Comparison of ENCODE assay signal across 1 cellular context in the genomic region with DNA sequence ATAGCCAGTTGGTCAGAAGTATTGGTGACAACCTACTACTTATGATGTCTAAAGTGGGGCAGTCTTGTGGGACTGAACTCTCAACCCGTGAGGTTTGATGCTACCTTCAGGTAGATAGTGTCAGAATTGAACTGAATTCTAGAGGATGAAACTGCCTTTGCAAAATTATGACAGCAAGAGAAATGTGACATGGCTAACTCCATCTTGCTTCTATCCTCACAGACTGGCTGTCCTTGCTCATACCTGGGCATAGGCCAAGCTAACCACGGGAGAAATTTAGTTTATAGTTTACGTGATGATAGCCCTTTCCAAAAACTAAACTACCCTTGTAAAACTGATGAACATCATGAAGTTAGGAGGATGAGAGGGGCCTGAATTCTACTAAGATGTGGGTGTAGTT.
TF ChIP-seq lines count a peak whose summit lies in the region.

No MANE protein-coding gene starts in this region.

TF ChIP-seq in K562, 482 proteins besides CTCF, POLR2A, EP300 and RAD21 (continues in another document):
- no peak for TF ChIP-seq NFIX (CRISPR knock-in tag; IDR thresholded peaks at IDR 0.05; ENCODE audit: low read depth)
- TF ChIP-seq, protein P1, sequence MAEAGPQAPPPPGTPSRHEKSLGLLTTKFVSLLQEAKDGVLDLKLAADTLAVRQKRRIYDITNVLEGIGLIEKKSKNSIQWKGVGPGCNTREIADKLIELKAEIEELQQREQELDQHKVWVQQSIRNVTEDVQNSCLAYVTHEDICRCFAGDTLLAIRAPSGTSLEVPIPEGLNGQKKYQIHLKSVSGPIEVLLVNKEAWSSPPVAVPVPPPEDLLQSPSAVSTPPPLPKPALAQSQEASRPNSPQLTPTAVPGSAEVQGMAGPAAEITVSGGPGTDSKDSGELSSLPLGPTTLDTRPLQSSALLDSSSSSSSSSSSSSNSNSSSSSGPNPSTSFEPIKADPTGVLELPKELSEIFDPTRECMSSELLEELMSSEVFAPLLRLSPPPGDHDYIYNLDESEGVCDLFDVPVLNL (CRISPR knock-in tag; IDR thresholded peaks at IDR 0.05; ENCODE audit: low read depth): no peak
- no peak for TF ChIP-seq SUPT5H (IDR thresholded peaks at IDR 0.05)
- TF ChIP-seq, protein P2, sequence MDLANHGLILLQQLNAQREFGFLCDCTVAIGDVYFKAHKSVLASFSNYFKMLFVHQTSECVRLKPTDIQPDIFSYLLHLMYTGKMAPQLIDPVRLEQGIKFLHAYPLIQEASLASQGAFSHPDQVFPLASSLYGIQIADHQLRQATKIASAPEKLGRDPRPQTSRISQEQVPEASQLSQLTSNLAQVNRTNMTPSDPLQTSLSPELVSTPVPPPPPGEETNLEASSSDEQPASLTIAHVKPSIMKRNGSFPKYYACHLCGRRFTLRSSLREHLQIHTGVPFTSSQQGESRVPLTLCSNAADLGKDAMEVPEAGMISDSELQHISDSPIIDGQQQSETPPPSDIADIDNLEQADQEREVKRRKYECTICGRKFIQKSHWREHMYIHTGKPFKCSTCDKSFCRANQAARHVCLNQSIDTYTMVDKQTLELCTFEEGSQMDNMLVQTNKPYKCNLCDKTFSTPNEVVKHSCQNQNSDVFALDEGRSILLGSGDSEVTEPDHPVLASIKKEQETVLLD (IDR thresholded peaks at IDR 0.05): no peak
- TF ChIP-seq, protein P3, sequence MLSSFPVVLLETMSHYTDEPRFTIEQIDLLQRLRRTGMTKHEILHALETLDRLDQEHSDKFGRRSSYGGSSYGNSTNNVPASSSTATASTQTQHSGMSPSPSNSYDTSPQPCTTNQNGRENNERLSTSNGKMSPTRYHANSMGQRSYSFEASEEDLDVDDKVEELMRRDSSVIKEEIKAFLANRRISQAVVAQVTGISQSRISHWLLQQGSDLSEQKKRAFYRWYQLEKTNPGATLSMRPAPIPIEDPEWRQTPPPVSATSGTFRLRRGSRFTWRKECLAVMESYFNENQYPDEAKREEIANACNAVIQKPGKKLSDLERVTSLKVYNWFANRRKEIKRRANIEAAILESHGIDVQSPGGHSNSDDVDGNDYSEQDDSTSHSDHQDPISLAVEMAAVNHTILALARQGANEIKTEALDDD (IDR thresholded peaks at IDR 0.05): no peak
- TF ChIP-seq, protein P4, sequence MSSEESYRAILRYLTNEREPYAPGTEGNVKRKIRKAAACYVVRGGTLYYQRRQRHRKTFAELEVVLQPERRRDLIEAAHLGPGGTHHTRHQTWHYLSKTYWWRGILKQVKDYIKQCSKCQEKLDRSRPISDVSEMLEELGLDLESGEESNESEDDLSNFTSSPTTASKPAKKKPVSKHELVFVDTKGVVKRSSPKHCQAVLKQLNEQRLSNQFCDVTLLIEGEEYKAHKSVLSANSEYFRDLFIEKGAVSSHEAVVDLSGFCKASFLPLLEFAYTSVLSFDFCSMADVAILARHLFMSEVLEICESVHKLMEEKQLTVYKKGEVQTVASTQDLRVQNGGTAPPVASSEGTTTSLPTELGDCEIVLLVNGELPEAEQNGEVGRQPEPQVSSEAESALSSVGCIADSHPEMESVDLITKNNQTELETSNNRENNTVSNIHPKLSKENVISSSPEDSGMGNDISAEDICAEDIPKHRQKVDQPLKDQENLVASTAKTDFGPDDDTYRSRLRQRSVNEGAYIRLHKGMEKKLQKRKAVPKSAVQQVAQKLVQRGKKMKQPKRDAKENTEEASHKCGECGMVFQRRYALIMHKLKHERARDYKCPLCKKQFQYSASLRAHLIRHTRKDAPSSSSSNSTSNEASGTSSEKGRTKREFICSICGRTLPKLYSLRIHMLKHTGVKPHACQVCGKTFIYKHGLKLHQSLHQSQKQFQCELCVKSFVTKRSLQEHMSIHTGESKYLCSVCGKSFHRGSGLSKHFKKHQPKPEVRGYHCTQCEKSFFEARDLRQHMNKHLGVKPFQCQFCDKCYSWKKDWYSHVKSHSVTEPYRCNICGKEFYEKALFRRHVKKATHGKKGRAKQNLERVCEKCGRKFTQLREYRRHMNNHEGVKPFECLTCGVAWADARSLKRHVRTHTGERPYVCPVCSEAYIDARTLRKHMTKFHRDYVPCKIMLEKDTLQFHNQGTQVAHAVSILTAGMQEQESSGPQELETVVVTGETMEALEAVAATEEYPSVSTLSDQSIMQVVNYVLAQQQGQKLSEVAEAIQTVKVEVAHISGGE (CRISPR knock-in tag; IDR thresholded peaks at IDR 0.05): no peak
- TF ChIP-seq, protein P5, sequence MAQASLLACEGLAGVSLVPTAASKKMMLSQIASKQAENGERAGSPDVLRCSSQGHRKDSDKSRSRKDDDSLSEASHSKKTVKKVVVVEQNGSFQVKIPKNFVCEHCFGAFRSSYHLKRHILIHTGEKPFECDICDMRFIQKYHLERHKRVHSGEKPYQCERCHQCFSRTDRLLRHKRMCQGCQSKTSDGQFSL (CRISPR knock-in tag; IDR thresholded peaks at IDR 0.05): no peak
- TF ChIP-seq, protein P5 (tag; IDR thresholded peaks at IDR 0.05): peak in 1 of 2 experiments; percentile 64; a peak in 1 of 4 replicates
- TF ChIP-seq, protein P6, sequence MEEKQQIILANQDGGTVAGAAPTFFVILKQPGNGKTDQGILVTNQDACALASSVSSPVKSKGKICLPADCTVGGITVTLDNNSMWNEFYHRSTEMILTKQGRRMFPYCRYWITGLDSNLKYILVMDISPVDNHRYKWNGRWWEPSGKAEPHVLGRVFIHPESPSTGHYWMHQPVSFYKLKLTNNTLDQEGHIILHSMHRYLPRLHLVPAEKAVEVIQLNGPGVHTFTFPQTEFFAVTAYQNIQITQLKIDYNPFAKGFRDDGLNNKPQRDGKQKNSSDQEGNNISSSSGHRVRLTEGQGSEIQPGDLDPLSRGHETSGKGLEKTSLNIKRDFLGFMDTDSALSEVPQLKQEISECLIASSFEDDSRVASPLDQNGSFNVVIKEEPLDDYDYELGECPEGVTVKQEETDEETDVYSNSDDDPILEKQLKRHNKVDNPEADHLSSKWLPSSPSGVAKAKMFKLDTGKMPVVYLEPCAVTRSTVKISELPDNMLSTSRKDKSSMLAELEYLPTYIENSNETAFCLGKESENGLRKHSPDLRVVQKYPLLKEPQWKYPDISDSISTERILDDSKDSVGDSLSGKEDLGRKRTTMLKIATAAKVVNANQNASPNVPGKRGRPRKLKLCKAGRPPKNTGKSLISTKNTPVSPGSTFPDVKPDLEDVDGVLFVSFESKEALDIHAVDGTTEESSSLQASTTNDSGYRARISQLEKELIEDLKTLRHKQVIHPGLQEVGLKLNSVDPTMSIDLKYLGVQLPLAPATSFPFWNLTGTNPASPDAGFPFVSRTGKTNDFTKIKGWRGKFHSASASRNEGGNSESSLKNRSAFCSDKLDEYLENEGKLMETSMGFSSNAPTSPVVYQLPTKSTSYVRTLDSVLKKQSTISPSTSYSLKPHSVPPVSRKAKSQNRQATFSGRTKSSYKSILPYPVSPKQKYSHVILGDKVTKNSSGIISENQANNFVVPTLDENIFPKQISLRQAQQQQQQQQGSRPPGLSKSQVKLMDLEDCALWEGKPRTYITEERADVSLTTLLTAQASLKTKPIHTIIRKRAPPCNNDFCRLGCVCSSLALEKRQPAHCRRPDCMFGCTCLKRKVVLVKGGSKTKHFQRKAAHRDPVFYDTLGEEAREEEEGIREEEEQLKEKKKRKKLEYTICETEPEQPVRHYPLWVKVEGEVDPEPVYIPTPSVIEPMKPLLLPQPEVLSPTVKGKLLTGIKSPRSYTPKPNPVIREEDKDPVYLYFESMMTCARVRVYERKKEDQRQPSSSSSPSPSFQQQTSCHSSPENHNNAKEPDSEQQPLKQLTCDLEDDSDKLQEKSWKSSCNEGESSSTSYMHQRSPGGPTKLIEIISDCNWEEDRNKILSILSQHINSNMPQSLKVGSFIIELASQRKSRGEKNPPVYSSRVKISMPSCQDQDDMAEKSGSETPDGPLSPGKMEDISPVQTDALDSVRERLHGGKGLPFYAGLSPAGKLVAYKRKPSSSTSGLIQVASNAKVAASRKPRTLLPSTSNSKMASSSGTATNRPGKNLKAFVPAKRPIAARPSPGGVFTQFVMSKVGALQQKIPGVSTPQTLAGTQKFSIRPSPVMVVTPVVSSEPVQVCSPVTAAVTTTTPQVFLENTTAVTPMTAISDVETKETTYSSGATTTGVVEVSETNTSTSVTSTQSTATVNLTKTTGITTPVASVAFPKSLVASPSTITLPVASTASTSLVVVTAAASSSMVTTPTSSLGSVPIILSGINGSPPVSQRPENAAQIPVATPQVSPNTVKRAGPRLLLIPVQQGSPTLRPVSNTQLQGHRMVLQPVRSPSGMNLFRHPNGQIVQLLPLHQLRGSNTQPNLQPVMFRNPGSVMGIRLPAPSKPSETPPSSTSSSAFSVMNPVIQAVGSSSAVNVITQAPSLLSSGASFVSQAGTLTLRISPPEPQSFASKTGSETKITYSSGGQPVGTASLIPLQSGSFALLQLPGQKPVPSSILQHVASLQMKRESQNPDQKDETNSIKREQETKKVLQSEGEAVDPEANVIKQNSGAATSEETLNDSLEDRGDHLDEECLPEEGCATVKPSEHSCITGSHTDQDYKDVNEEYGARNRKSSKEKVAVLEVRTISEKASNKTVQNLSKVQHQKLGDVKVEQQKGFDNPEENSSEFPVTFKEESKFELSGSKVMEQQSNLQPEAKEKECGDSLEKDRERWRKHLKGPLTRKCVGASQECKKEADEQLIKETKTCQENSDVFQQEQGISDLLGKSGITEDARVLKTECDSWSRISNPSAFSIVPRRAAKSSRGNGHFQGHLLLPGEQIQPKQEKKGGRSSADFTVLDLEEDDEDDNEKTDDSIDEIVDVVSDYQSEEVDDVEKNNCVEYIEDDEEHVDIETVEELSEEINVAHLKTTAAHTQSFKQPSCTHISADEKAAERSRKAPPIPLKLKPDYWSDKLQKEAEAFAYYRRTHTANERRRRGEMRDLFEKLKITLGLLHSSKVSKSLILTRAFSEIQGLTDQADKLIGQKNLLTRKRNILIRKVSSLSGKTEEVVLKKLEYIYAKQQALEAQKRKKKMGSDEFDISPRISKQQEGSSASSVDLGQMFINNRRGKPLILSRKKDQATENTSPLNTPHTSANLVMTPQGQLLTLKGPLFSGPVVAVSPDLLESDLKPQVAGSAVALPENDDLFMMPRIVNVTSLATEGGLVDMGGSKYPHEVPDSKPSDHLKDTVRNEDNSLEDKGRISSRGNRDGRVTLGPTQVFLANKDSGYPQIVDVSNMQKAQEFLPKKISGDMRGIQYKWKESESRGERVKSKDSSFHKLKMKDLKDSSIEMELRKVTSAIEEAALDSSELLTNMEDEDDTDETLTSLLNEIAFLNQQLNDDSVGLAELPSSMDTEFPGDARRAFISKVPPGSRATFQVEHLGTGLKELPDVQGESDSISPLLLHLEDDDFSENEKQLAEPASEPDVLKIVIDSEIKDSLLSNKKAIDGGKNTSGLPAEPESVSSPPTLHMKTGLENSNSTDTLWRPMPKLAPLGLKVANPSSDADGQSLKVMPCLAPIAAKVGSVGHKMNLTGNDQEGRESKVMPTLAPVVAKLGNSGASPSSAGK (IDR thresholded peaks at IDR 0.05): no peak
- TF ChIP-seq PTRF (tag; IDR thresholded peaks at IDR 0.05): peak; percentile 43; the same call in 1 of the 2 replicates
- TF ChIP-seq GTF2A2 (tag; IDR thresholded peaks at IDR 0.05): no peak
- TF ChIP-seq ZNF217 (CRISPR knock-in tag; IDR thresholded peaks at IDR 0.05): no peak
- TF ChIP-seq NR4A1 (CRISPR knock-in tag; IDR thresholded peaks at IDR 0.05): no peak
- peak; percentile 49; the same call in 1 of the 2 replicates for TF ChIP-seq NR4A1 (tag; IDR thresholded peaks at IDR 0.05)
- no peak for TF ChIP-seq TBL1XR1 (IDR thresholded peaks at IDR 0.05; ENCODE audit: low read length in 2 of 2)
- TF ChIP-seq, protein P7, sequence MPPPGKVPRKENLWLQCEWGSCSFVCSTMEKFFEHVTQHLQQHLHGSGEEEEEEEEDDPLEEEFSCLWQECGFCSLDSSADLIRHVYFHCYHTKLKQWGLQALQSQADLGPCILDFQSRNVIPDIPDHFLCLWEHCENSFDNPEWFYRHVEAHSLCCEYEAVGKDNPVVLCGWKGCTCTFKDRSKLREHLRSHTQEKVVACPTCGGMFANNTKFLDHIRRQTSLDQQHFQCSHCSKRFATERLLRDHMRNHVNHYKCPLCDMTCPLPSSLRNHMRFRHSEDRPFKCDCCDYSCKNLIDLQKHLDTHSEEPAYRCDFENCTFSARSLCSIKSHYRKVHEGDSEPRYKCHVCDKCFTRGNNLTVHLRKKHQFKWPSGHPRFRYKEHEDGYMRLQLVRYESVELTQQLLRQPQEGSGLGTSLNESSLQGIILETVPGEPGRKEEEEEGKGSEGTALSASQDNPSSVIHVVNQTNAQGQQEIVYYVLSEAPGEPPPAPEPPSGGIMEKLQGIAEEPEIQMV (tag; conservative IDR thresholded peaks at IDR 0.05; ENCODE audit: low read depth): peak; percentile 61
- TF ChIP-seq ELF4 (CRISPR knock-in tag; IDR thresholded peaks at IDR 0.05): no peak
- TF ChIP-seq SNIP1 (IDR thresholded peaks at IDR 0.05; ENCODE audit: low read depth): no peak
- peak; percentile 53; the same call in 1 of the 2 replicates for TF ChIP-seq ZNF668 (CRISPR knock-in tag; IDR thresholded peaks at IDR 0.05)
- TF ChIP-seq, protein P8, sequence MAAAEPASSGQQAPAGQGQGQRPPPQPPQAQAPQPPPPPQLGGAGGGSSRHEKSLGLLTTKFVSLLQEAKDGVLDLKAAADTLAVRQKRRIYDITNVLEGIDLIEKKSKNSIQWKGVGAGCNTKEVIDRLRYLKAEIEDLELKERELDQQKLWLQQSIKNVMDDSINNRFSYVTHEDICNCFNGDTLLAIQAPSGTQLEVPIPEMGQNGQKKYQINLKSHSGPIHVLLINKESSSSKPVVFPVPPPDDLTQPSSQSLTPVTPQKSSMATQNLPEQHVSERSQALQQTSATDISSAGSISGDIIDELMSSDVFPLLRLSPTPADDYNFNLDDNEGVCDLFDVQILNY (CRISPR knock-in tag; IDR thresholded peaks at IDR 0.05): no peak
- TF ChIP-seq HNRNPL (IDR thresholded peaks at IDR 0.05; ENCODE audit: low read depth, low read length): no peak
- no peak for TF ChIP-seq ZNF766 (CRISPR knock-in tag; conservative IDR thresholded peaks at IDR 0.05)
- no peak for TF ChIP-seq CXXC5 (CRISPR knock-in tag; IDR thresholded peaks at IDR 0.05)
- TF ChIP-seq, protein P9, sequence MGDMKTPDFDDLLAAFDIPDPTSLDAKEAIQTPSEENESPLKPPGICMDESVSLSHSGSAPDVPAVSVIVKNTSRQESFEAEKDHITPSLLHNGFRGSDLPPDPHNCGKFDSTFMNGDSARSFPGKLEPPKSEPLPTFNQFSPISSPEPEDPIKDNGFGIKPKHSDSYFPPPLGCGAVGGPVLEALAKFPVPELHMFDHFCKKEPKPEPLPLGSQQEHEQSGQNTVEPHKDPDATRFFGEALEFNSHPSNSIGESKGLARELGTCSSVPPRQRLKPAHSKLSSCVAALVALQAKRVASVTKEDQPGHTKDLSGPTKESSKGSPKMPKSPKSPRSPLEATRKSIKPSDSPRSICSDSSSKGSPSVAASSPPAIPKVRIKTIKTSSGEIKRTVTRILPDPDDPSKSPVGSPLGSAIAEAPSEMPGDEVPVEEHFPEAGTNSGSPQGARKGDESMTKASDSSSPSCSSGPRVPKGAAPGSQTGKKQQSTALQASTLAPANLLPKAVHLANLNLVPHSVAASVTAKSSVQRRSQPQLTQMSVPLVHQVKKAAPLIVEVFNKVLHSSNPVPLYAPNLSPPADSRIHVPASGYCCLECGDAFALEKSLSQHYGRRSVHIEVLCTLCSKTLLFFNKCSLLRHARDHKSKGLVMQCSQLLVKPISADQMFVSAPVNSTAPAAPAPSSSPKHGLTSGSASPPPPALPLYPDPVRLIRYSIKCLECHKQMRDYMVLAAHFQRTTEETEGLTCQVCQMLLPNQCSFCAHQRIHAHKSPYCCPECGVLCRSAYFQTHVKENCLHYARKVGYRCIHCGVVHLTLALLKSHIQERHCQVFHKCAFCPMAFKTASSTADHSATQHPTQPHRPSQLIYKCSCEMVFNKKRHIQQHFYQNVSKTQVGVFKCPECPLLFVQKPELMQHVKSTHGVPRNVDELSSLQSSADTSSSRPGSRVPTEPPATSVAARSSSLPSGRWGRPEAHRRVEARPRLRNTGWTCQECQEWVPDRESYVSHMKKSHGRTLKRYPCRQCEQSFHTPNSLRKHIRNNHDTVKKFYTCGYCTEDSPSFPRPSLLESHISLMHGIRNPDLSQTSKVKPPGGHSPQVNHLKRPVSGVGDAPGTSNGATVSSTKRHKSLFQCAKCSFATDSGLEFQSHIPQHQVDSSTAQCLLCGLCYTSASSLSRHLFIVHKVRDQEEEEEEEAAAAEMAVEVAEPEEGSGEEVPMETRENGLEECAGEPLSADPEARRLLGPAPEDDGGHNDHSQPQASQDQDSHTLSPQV (IDR thresholded peaks at IDR 0.05): peak; percentile 76
